20 cellular contexts compared by ENCODE assay signal in the genomic region with DNA sequence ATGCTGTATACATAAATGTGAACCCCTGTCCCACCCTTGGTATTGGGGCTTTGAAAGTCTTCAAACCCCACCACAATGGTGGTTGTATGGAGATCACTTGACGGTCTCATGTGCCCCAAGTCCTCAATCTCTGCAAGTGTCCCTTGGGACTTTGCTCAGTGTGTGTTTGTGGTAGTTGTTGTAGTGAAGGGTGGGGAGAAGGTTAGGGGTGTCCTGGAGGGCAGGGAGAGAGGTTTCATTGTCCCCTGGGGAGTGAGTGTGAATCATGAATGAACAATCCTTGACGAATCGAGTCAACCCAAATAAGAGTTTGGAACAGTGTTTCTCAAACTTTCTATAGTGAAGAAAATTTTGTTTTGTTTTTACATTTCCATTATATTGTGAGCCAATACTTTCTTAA. TPM values are rescaled to one million over a fixed set of nuclear protein-coding genes. Genes with fewer than 3 reads are reported as not detected.
"Had no signal": no experiment of that assay in that cellular context is flagged by ENCODE, and none has a peak within 500 bp of the region (broad histone marks: within the 10 kb centered on the region; RNA-seq: fewer than 3 reads in every experiment).

No MANE protein-coding gene starts in this region.

- H3K27ac Mint-ChIP-seq: activated B cell treated with CpG ODN at 0.5 μM for 24 hours; activated CD8-positive, alpha-beta T cell treated with anti-CD3 and anti-CD28 coated beads for 36 hours; activated naive CD8-positive, alpha-beta T cell treated with anti-CD3 and anti-CD28 coated beads for 36 hours; activated T-cell treated with anti-CD3 and anti-CD28 coated beads, Interleukin-2, amount 50 U/mL, for 72 hours; dendritic cell treated with granulocyte-macrophage colony-stimulating factor and Interleukin-4, amounts not matched to agents 40 ng/mL and 50 ng/mL, for 4 days; naive thymus-derived CD8-positive, alpha-beta T cell; T-helper 17 cell had no signal

- H3K9me3 Mint-ChIP-seq: activated B cell treated with CpG ODN at 0.5 μM for 24 hours; activated CD8-positive, alpha-beta T cell treated with anti-CD3 and anti-CD28 coated beads for 36 hours; activated naive CD8-positive, alpha-beta T cell treated with anti-CD3 and anti-CD28 coated beads for 36 hours; activated T-cell treated with anti-CD3 and anti-CD28 coated beads, Interleukin-2, amount 50 U/mL, for 72 hours; dendritic cell treated with granulocyte-macrophage colony-stimulating factor and Interleukin-4, amounts not matched to agents 40 ng/mL and 50 ng/mL, for 4 days had no signal

- H3K4me1 Mint-ChIP-seq: activated naive CD8-positive, alpha-beta T cell treated with anti-CD3 and anti-CD28 coated beads for 36 hours; T-helper 17 cell had no signal

- H2AFZ ChIP-seq: hepatocyte had no signal

- H3K9me3 ChIP-seq: breast epithelium, left ventricle myocardium inferior, stomach, testis, upper lobe of left lung had no signal

- H3K36me3 ChIP-seq: breast epithelium, left ventricle myocardium inferior, stomach, upper lobe of left lung had no signal

- H3K79me2 ChIP-seq: hepatocyte had no signal

- H3K4me2 ChIP-seq: hepatocyte, smooth muscle cell had no signal

- H3K4me3 Mint-ChIP-seq: activated B cell treated with CpG ODN at 0.5 μM for 24 hours; activated CD8-positive, alpha-beta T cell treated with anti-CD3 and anti-CD28 coated beads for 36 hours; activated naive CD8-positive, alpha-beta T cell treated with anti-CD3 and anti-CD28 coated beads for 36 hours; activated T-cell treated with anti-CD3 and anti-CD28 coated beads, Interleukin-2, amount 50 U/mL, for 72 hours; dendritic cell treated with granulocyte-macrophage colony-stimulating factor and Interleukin-4, amounts not matched to agents 40 ng/mL and 50 ng/mL, for 4 days; naive thymus-derived CD8-positive, alpha-beta T cell; T-helper 17 cell had no signal

- H3K36me3 Mint-ChIP-seq: activated naive CD8-positive, alpha-beta T cell treated with anti-CD3 and anti-CD28 coated beads for 36 hours; naive thymus-derived CD8-positive, alpha-beta T cell had no signal

- H3K4me1 ChIP-seq: breast epithelium had no signal

- H3K27me3 ChIP-seq: breast epithelium, hepatocyte, stomach, testis, upper lobe of left lung had no signal

- H3K27me3 Mint-ChIP-seq: activated B cell treated with CpG ODN at 0.5 μM for 24 hours had no signal

- ATAC-seq: activated CD8-positive, alpha-beta T cell treated with anti-CD3 and anti-CD28 coated beads for 36 hours; activated T-cell treated with anti-CD3 and anti-CD28 coated beads, Interleukin-2, amount 50 U/mL, for 72 hours; naive thymus-derived CD8-positive, alpha-beta T cell; T-helper 17 cell had no signal

- DNase-seq: activated B cell treated with CpG ODN at 0.5 μM for 24 hours; activated CD4-positive, alpha-beta T cell treated with anti-CD3 and anti-CD28 coated beads for 48 hours; activated CD8-positive, alpha-beta T cell treated with anti-CD3 and anti-CD28 coated beads for 36 hours; activated gamma-delta T cell treated with Interleukin-2 at 50 U/mL for 16 hours; activated naive CD8-positive, alpha-beta T cell treated with anti-CD3 and anti-CD28 coated beads for 36 hours; activated T-cell treated with anti-CD3 and anti-CD28 coated beads, Interleukin-2, amount 50 U/mL, for 72 hours; cerebellar nuclear complex; effector memory CD4-positive, alpha-beta T cell; islet precursor cell; left ventricle myocardium inferior; naive thymus-derived CD8-positive, alpha-beta T cell; stomach; T-helper 17 cell; testis; upper lobe of left lung had no signal

- H3K27ac ChIP-seq: breast epithelium, hepatocyte, left ventricle myocardium inferior, stomach, testis, upper lobe of left lung had no signal

- H3K4me3 ChIP-seq: breast epithelium, hepatocyte, left ventricle myocardium inferior, smooth muscle cell, stomach, testis, upper lobe of left lung had no signal

RNA-seq across cellular contexts. Expression of gene COL4A3, which starts 28.1 kb away (rescaled TPM):
- total RNA-seq: activated CD8-positive, alpha-beta T cell treated with anti-CD3 and anti-CD28 coated beads for 36 hours; activated naive CD8-positive, alpha-beta T cell treated with anti-CD3 and anti-CD28 coated beads for 36 hours; glomerular endothelial cell; smooth muscle cell had no signal
- polyA plus RNA-seq: hepatocyte; naive thymus-derived CD8-positive, alpha-beta T cell; smooth muscle cell had no signal

RNA-seq across cellular contexts. Expression of gene COL4A4, which starts 28.5 kb away (rescaled TPM):
- total RNA-seq: activated CD8-positive, alpha-beta T cell treated with anti-CD3 and anti-CD28 coated beads for 36 hours; activated naive CD8-positive, alpha-beta T cell treated with anti-CD3 and anti-CD28 coated beads for 36 hours had no signal
